Comparison of ENCODE assay signal across 1 cellular context in the genomic region with DNA sequence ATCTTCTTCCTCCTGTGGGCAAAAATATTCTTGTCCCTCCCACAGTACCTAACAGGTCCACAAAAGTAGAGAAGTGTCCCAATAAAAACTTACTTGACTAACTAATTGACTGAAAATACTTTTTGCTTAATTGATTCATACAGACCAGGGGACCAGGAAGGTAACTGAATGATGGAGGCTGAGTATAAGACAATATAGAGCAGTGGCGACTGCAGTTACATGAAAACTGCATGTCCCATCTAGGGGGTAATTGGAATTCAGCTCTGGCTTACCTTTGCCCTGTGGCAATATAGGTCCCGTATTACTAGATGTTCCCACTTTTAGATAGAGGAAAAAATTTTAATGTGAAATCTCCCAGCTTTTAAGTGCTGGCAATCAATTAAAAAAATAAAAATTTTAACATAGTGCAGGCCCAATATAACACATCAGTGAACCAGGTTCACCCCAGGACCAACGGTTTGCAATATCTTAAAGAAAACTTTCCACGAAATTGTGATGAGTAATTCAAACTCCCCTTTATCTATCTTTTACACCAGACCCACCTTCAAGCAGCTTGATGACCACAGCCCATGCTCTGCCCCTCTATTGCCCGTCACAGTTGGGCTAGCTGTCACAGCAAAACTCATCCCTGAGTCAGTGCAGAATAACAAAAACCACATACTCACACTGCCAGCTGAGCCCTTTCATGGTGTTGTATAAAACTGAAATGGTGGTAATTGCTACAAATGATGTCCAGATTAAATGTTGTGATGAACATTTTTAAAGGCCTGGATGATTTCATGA.
A peak's percentile ranks its signal among the peaks of the same experiment; 100 is the strongest.
TF ChIP-seq lines count a peak whose summit lies in the region.

No MANE protein-coding gene starts in this region.

TF ChIP-seq in K562, 482 proteins besides CTCF, POLR2A, EP300 and RAD21 (continued from another document and continues in another):
- TF ChIP-seq ZNF280A (IDR thresholded peaks at IDR 0.05; ENCODE audit: low read depth, partially characterized antibody) (no peak), NFIC (IDR thresholded peaks at IDR 0.05) (peak; percentile 58), ILF3 (IDR thresholded peaks at IDR 0.05; ENCODE audit: borderline replicate concordance) (no peak), ARID2 (IDR thresholded peaks at IDR 0.05) (no peak), HMG20B (CRISPR knock-in tag; IDR thresholded peaks at IDR 0.05) (no peak), GABPA (tag; conservative IDR thresholded peaks at IDR 0.05; ENCODE audit: low read depth) (no peak), MTA1 (IDR thresholded peaks at IDR 0.05; ENCODE audit: borderline replicate concordance) (no peak), MITF (IDR thresholded peaks at IDR 0.05) (no peak), NEUROD1 (IDR thresholded peaks at IDR 0.05; ENCODE audit: borderline replicate concordance, low read depth, low read length, partially characterized antibody) (peak; percentile 21), ZNF184 (CRISPR knock-in tag; IDR thresholded peaks at IDR 0.05) (no peak), MEF2A (IDR thresholded peaks at IDR 0.05; ENCODE audit: control insufficient read depth, low read depth, low read length) (no peak), KAT8 (IDR thresholded peaks at IDR 0.05; ENCODE audit: low read depth) (no peak), PURB (CRISPR knock-in tag; IDR thresholded peaks at IDR 0.05; ENCODE audit: low read depth) (no peak), HDAC1 (IDR thresholded peaks at IDR 0.05) (peak in 1 of 2 experiments; percentile 58; a peak in 1 of 4 replicates), SREBF1 (IDR thresholded peaks at IDR 0.05; ENCODE audit: borderline replicate concordance, low read depth, low read length) (no peak), SPI1 (IDR thresholded peaks at IDR 0.05; ENCODE audit: borderline replicate concordance, low read depth, low read length) (no peak), FOXA3 (CRISPR knock-in tag; conservative IDR thresholded peaks at IDR 0.05 in 1 of 2, IDR thresholded peaks at IDR 0.05 in 1 of 2) (no peak), TAF9B (IDR thresholded peaks at IDR 0.05; ENCODE audit: partially characterized antibody) (peak; percentile 67), ZC3H8 (IDR thresholded peaks at IDR 0.05) (no peak), THRAP3 (IDR thresholded peaks at IDR 0.05; ENCODE audit: borderline replicate concordance) (no peak), ADNP (tag; IDR thresholded peaks at IDR 0.05) (no peak), ZNF444 (CRISPR knock-in tag; IDR thresholded peaks at IDR 0.05) (no peak), ZBTB5 (IDR thresholded peaks at IDR 0.05) (no peak), TCF3 (CRISPR knock-in tag; IDR thresholded peaks at IDR 0.05) (peak; percentile 91), HEY1 (CRISPR knock-in tag; IDR thresholded peaks at IDR 0.05; ENCODE audit: borderline replicate concordance) (no peak), WHSC1 (IDR thresholded peaks at IDR 0.05; ENCODE audit: low read length) (no peak), POLR2H (tag; IDR thresholded peaks at IDR 0.05; ENCODE audit: low read depth) (no peak), GTF2A2 (tag; IDR thresholded peaks at IDR 0.05) (no peak), CSDE1 (IDR thresholded peaks at IDR 0.05) (no peak), ZNF398 (CRISPR knock-in tag; IDR thresholded peaks at IDR 0.05) (no peak), ZBTB2 (IDR thresholded peaks at IDR 0.05) (peak; percentile 71), HMG20A (CRISPR knock-in tag; conservative IDR thresholded peaks at IDR 0.05) (no peak), PRDM10 (IDR thresholded peaks at IDR 0.05; ENCODE audit: partially characterized antibody) (peak; percentile 12)
- TF ChIP-seq, protein P1, sequence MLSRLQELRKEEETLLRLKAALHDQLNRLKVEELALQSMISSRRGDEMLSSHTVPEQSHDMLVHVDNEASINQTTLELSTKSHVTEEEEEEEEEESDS (CRISPR knock-in tag; IDR thresholded peaks at IDR 0.05) = no peak
- TF ChIP-seq, protein P2, sequence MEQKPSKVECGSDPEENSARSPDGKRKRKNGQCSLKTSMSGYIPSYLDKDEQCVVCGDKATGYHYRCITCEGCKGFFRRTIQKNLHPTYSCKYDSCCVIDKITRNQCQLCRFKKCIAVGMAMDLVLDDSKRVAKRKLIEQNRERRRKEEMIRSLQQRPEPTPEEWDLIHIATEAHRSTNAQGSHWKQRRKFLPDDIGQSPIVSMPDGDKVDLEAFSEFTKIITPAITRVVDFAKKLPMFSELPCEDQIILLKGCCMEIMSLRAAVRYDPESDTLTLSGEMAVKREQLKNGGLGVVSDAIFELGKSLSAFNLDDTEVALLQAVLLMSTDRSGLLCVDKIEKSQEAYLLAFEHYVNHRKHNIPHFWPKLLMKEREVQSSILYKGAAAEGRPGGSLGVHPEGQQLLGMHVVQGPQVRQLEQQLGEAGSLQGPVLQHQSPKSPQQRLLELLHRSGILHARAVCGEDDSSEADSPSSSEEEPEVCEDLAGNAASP (IDR thresholded peaks at IDR 0.05) = peak; percentile 50; the same call in 1 of the 2 replicates
- TF ChIP-seq, protein P3, sequence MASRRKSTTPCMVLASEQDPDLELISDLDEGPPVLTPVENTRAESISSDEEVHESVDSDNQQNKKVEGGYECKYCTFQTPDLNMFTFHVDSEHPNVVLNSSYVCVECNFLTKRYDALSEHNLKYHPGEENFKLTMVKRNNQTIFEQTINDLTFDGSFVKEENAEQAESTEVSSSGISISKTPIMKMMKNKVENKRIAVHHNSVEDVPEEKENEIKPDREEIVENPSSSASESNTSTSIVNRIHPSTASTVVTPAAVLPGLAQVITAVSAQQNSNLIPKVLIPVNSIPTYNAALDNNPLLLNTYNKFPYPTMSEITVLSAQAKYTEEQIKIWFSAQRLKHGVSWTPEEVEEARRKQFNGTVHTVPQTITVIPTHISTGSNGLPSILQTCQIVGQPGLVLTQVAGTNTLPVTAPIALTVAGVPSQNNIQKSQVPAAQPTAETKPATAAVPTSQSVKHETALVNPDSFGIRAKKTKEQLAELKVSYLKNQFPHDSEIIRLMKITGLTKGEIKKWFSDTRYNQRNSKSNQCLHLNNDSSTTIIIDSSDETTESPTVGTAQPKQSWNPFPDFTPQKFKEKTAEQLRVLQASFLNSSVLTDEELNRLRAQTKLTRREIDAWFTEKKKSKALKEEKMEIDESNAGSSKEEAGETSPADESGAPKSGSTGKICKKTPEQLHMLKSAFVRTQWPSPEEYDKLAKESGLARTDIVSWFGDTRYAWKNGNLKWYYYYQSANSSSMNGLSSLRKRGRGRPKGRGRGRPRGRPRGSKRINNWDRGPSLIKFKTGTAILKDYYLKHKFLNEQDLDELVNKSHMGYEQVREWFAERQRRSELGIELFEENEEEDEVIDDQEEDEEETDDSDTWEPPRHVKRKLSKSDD (conservative IDR thresholded peaks at IDR 0.05; ENCODE audit: low read length) = no peak
